ENCODE assay signal across 1 cellular context in genomic region chr7:81833401-81833800, GRCh38.
A peak's percentile ranks its signal among the peaks of the same experiment; 100 is the strongest.
TF ChIP-seq lines count a peak whose summit lies in the region.

No MANE protein-coding gene starts in this region.

TF ChIP-seq in IMR-90, 13 proteins besides CTCF, POLR2A, EP300 and RAD21:
- TF ChIP-seq CEBPB (IDR thresholded peaks at IDR 0.05; ENCODE audit: low read depth, low read length) (no peak), NFE2L2 (IDR thresholded peaks at IDR 0.05; ENCODE audit: low read depth, low read length) (peak; percentile 68)
